ENCODE assay signal across 20 cellular contexts in genomic region chr4:120293341-120293740, GRCh38.
"Had no signal": no experiment of that assay in that cellular context is flagged by ENCODE, and none has a peak within 500 bp of the region (broad histone marks: within the 10 kb centered on the region; RNA-seq: fewer than 3 reads in every experiment).

No MANE protein-coding gene starts in this region.

- H3K4me3 Mint-ChIP-seq: memory B cell; natural killer cell treated with Interleukin-12 subunit alpha and Interleukin-12 subunit beta and Interleukin-15 and Interleukin-18, amount 100 ng/mL, for 72 hours; T-cell had no signal

- H3K4me1 Mint-ChIP-seq: memory B cell, T-cell had no signal

- H3K79me2 ChIP-seq: hepatocyte had no signal

- FAIRE-seq: endothelial cell of umbilical vein, small intestine had no signal

- H3K9me3 Mint-ChIP-seq: memory B cell, T-cell had no signal

- H3K36me3 ChIP-seq: colonic mucosa, esophagus squamous epithelium, left ventricle myocardium inferior, stomach, thoracic aorta had no signal

- H3K36me3 Mint-ChIP-seq: memory B cell; natural killer cell treated with Interleukin-12 subunit alpha and Interleukin-12 subunit beta and Interleukin-15 and Interleukin-18, amount 100 ng/mL, for 72 hours; T-cell had no signal

- H3K9ac ChIP-seq: SK-N-SH had no signal

- H3K27ac ChIP-seq: body of pancreas, colonic mucosa, esophagus squamous epithelium, hepatocyte, left ventricle myocardium inferior, thoracic aorta had no signal

- H3K4me1 ChIP-seq: body of pancreas, colonic mucosa, esophagus squamous epithelium, left ventricle myocardium inferior, stomach had no signal

- H3K4me3 ChIP-seq: body of pancreas, colonic mucosa, esophagus squamous epithelium, hepatocyte, left ventricle myocardium inferior, stomach, thoracic aorta had no signal

- H3K9me3 ChIP-seq: body of pancreas, colonic mucosa, esophagus squamous epithelium, left ventricle myocardium inferior, SK-N-SH, stomach, thoracic aorta had no signal

- DNase-seq: activated CD4-positive, CD25-positive, alpha-beta regulatory T cell treated with anti-CD3 and anti-CD28 coated beads, Interleukin-2, amount 50 U/mL, for 72 hours; activated naive CD4-positive, alpha-beta T cell treated with Interleukin-2 at 50 U/mL for 16 hours; activated T-cell treated with anti-CD3 and anti-CD28 coated beads for 4 hours; body of pancreas; caudate nucleus; colonic mucosa; effector CD8-positive, alpha-beta T cell; esophagus squamous epithelium; left ventricle myocardium inferior; SK-N-SH; small intestine; stimulated activated CD4-positive, alpha-beta T cell treated with anti-CD3 and anti-CD28 coated beads, Interleukin-1b, Interleukin-23, amount 100 ng/mL, for 48 hours; stomach; T-cell; T-helper 9 cell had no signal

- H3K27me3 Mint-ChIP-seq: memory B cell; natural killer cell treated with Interleukin-12 subunit alpha and Interleukin-12 subunit beta and Interleukin-15 and Interleukin-18, amount 100 ng/mL, for 72 hours; T-cell had no signal

- H3K27ac Mint-ChIP-seq: memory B cell; natural killer cell treated with Interleukin-12 subunit alpha and Interleukin-12 subunit beta and Interleukin-15 and Interleukin-18, amount 100 ng/mL, for 72 hours; T-cell had no signal

- H2AFZ ChIP-seq: hepatocyte had no signal

- H3K27me3 ChIP-seq: body of pancreas, colonic mucosa, esophagus squamous epithelium, hepatocyte, stomach had no signal

- H3K4me2 ChIP-seq: hepatocyte, SK-N-SH had no signal

- ATAC-seq: body of pancreas; natural killer cell treated with Interleukin-12 subunit alpha and Interleukin-12 subunit beta and Interleukin-15 and Interleukin-18, amount 100 ng/mL, for 72 hours; T-cell had no signal
